Comparison of ENCODE assay signal across 8 cellular contexts in genomic region chr9:112174223-112174964, GRCh38. TPM values are rescaled to one million over a fixed set of nuclear protein-coding genes. Genes with fewer than 3 reads are reported as not detected.
DNase-seq lines count a peak whose midpoint lies in the region; ATAC-seq, FAIRE-seq and TF ChIP-seq lines count a peak whose summit lies in the region.

No MANE protein-coding gene starts in this region.

- peaks cover 88 to 95% of the 10 kb centered on the region in 2 donors for H3K4me1 Mint-ChIP-seq in immature natural killer cell

- TF ChIP-seq POLR2A in GM12891 (IDR thresholded peaks at IDR 0.05; ENCODE audit: low read depth, low read length) (no peak), body of pancreas (IDR thresholded peaks at IDR 0.05) (no peak)

- ATAC-seq in body of pancreas = peak; percentile 82

- no peak for TF ChIP-seq CTCF in body of pancreas (IDR thresholded peaks at IDR 0.05)

- intact Hi-C loops in body of pancreas (cut with DNase I) = no loop called here

- H3K36me3 ChIP-seq in body of pancreas (replicated peaks in 1 of 2; ENCODE audit: insufficient read depth in 1 of 2, low read depth in 2 of 2) = no peaks in the 10 kb centered on the region

- H3K27ac Mint-ChIP-seq in immature natural killer cell = peak overlapping the region; percentile 94 to 98 (median 97)

- peak overlapping the region; percentile 89 to 99 (median 94) for H3K4me3 Mint-ChIP-seq in immature natural killer cell

- 9 to 12% methylated on average over 13 to 24 of the region's 42 CpGs for WGBS in body of pancreas, 2 donors

- peak overlapping the region; percentile 45 to 51 for H3K4me3 ChIP-seq in body of pancreas

- no peaks in the 10 kb centered on the region for H3K9me3 ChIP-seq in body of pancreas

- H3K27me3 Mint-ChIP-seq in immature natural killer cell (ENCODE audit: low read depth in 3 of 3) = peaks cover 2 to 15% (median 9%) of the 10 kb centered on the region in 3 donors

- peaks cover 6 to 25% (median 22%) of the 10 kb centered on the region in 3 donors for H3K36me3 Mint-ChIP-seq in immature natural killer cell

- H3K9me3 Mint-ChIP-seq in immature natural killer cell = no peaks in the 10 kb centered on the region

- H3K27ac ChIP-seq in body of pancreas = peak overlapping the region in 3 of 4 donors; percentile 52 to 60 (median 53)

- H3K27me3 ChIP-seq in body of pancreas = no peaks in the 10 kb centered on the region

- FAIRE-seq in GM12891 (lab: Jason Lieb, UNC) = peak; percentile 71

- H3K4me1 ChIP-seq in body of pancreas = peaks cover 26% of the 10 kb centered on the region

- DNase-seq in GM12891 (ENCODE audit: insufficient read length, low spot score) = peak; percentile 88
- peak; percentile 42 for DNase-seq in HCEC 1CT
- peak; percentile 77 for DNase-seq in LoVo (ENCODE audit: low spot score)
- DNase-seq in T-helper 9 cell = peak; percentile 63
- DNase-seq in body of pancreas = peak; percentile 62 to 75 (median 64)
- peak; percentile 89 to 90 (median 90) for DNase-seq in immature natural killer cell
- peak; percentile 49 to 55 for DNase-seq in stimulated activated CD4-positive, alpha-beta T cell treated with anti-CD3 and anti-CD28 coated beads, Interleukin-1b, Interleukin-23, amount 100 ng/mL, for 4 hours (ENCODE audit: low read depth in 2 of 2)
- no peak for DNase-seq in superior temporal gyrus (ENCODE audit: extremely low spot score)

TF ChIP-seq in GM12891, 5 proteins besides CTCF, POLR2A, EP300 and RAD21:
- 0 out of 2 replicates have a peak, but pooled peaks have one; percentile 15 for TF ChIP-seq POU2F2 (IDR thresholded peaks at IDR 0.05; ENCODE audit: low read depth, low read length)
- TF ChIP-seq SPI1 (IDR thresholded peaks at IDR 0.05; ENCODE audit: low read depth, low read length) = no peak

RNA-seq across cellular contexts. Expression of gene SUSD1, which starts 0.7 kb away (rescaled TPM):
- 9.1 TPM for polyA plus RNA-seq in GM12891 (2012; ENCODE audit: low read depth, missing spikeins)
- 1 to 10 TPM; 7.8 to 7.9 TPM for total RNA-seq in body of pancreas
- polyA plus RNA-seq in immature natural killer cell = 10 to 100 TPM; 32.3 to 66.8 (median 42.4) TPM
